ENCODE assay signal across 8 cellular contexts in the genomic region with DNA sequence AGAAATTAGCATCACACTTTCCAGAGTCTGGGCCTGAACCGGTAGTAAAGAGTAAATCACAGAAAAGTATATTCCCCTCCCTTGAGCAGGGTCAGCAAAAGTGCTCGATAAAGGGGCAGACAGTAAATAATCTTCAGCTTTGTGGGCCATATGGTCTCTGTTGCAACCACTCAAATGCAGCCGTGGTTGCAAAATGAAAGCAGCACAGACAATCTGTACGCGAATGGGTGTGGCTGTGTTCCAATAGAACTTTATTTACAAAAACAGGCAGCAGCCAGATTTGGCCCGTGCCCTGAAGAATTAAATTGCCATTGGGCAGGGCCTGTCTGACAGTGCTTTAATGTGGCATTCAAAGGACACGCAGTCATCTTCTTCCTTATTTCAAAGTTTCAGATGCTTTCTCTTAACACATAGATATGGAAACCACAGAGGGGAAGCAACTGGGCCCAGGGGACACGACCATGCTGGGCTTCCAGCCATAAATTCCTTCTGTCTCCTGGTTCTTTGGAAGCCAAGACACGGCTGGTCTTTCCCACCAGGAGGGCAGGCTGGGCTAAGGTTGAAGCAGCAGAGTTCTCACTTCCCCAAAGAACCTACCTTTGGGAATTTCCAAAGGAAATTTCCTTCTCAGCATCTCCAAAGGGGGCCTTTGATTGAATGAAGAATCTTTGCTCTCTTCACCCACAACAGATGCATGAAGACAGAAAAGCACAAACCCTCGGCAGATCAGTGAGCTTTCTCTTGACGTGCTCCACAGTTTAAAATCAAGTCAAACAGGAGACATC.
DNase-seq lines count a peak whose midpoint lies in the region; ATAC-seq, FAIRE-seq and TF ChIP-seq lines count a peak whose summit lies in the region.

No MANE protein-coding gene starts in this region.

- H3K4me1 ChIP-seq in HepG2 (ENCODE audit: insufficient read depth, low read length) = peaks cover 25% of the 10 kb centered on the region

- intact Hi-C loops in HepG2 (cut with micrococcal nuclease; ENCODE audit: unreplicated experiment) = no loop called here

- BruUV-seq in HepG2 (replicated peaks; lab: Mats Ljungman, UMichigan) = no TSS peak

- TF ChIP-seq POLR2A in HepG2 (IDR thresholded peaks at IDR 0.05; ENCODE audit: insufficient read depth in 1 of 2, low read depth in 2 of 2, low read length in 2 of 2) (no peak), H54 (IDR thresholded peaks at IDR 0.05; ENCODE audit: low read depth, low read length) (no peak)

- no peaks in the 10 kb centered on the region for H3K36me3 ChIP-seq in HepG2 (replicated peaks in 1 of 2; ENCODE audit: control insufficient read depth in 1 of 2, insufficient read depth in 2 of 2, low read length in 2 of 2)

- 13% methylated on average over 11 of the region's 11 CpGs for WGBS in HepG2 (ENCODE audit: low lambda C conversion rate)

- peaks cover 0 to 4% of the 10 kb centered on the region in 2 experiments; a peak in 1 of 5 replicates for H3K27me3 ChIP-seq in HepG2 (ENCODE audit: control insufficient read depth in 1 of 2, insufficient read depth in 2 of 2, low read length in 2 of 2)

- TF ChIP-seq EP300 in HepG2 (IDR thresholded peaks at IDR 0.05; ENCODE audit: low read depth in 2 of 2, low read length in 2 of 2) (no peak), HepG2 (CRISPR knock-in tag; IDR thresholded peaks at IDR 0.05; ENCODE audit: borderline replicate concordance) (no peak)

- no peak overlapping the region for H3K9ac ChIP-seq in HepG2 (ENCODE audit: insufficient read depth, low read depth, low read length)

- H2AFZ ChIP-seq in HepG2 (ENCODE audit: low read length) = no peak overlapping the region

- no peak overlapping the region for H3K4me3 ChIP-seq in HepG2 (replicated peaks in 1 of 3; ENCODE audit: insufficient read depth in 1 of 3, low read depth in 2 of 3, low read length in 3 of 3)

- TF ChIP-seq RAD21 in HepG2 (CRISPR knock-in tag; IDR thresholded peaks at IDR 0.05) = no peak

- POLR2A ChIA-PET in HepG2 (lab: Yijun Ruan, JAX) = no interaction called here

- H3K9me3 ChIP-seq in HepG2 (ENCODE audit: low read length) = no peaks in the 10 kb centered on the region

- FAIRE-seq in HepG2 (lab: Jason Lieb, UNC) = no peak
- no peak for FAIRE-seq in H54 (lab: Jason Lieb, UNC)

- TF ChIP-seq CTCF in HepG2 (CRISPR knock-in tag; IDR thresholded peaks at IDR 0.05) = no peak

- DNase-seq in NCI-H345 (lab: John Stamatoyannopoulos, UW) = peak; percentile 32
- no peak for DNase-seq in NCI-H345 treated with DMSO at 0.1 percent for 48 hours (lab: John Stamatoyannopoulos, UW; ENCODE audit: unreplicated experiment)
- DNase-seq in NAMALWA (ENCODE audit: low spot score) = peak; percentile 10
- no peak for DNase-seq in HepG2 (ENCODE audit: low spot score)
- DNase-seq in H54 (ENCODE audit: insufficient read length, low spot score) = no peak
- no peak for DNase-seq in middle frontal gyrus (ENCODE audit: extremely low spot score, low spot score)

- CTCF ChIA-PET in HepG2 (lab: Yijun Ruan, JAX; ENCODE audit: low intra/inter-chr PET ratio, low total read pairs) = no interaction called here

- no peaks in the 10 kb centered on the region for H3K79me2 ChIP-seq in HepG2 (ENCODE audit: insufficient read depth, low read length)

- in situ Hi-C loops in HepG2 (cut with HindIII; ENCODE audit: extremely low pct_ligation_motif_present, low pct_unique_long_range_greater_than_20kb) = no loop called here

- peak overlapping the region; percentile 37 for H3K4me2 ChIP-seq in HepG2 (ENCODE audit: low read depth, low read length)

- H4K20me1 ChIP-seq in HepG2 (ENCODE audit: insufficient read depth, low read length) = no peaks in the 10 kb centered on the region

- no peak for ATAC-seq in HepG2
- ATAC-seq in activated CD4-positive, CD25-positive, alpha-beta regulatory T cell treated with anti-CD3 and anti-CD28 coated beads, Interleukin-2, amount 50 U/mL, for 24 hours = no peak

- H3K27ac ChIP-seq in angular gyrus (ENCODE audit: low read depth, low read length) (peak overlapping the region; percentile 93), HepG2 (ENCODE audit: extremely low read length, insufficient read depth, low read length) (no peak overlapping the region)

TF ChIP-seq in HepG2, 621 proteins besides CTCF, POLR2A, EP300 and RAD21:
- TF ChIP-seq ZBTB40 (IDR thresholded peaks at IDR 0.05) = no peak
- TF ChIP-seq ZBTB40 (CRISPR knock-in tag; IDR thresholded peaks at IDR 0.05) = peak; percentile 97
- TF ChIP-seq BCL6 (CRISPR knock-in tag; IDR thresholded peaks at IDR 0.05) = no peak

Comparison
In these comparisons a context has a peak if more than half of its experiments do, and no peak if none do; other contexts are left out.
1. DNase-seq: peak in NCI-H345 (single experiment) and NAMALWA (single experiment); none in NCI-H345 treated with DMSO at 0.1 percent for 48 hours (single experiment), HepG2 (single experiment), H54 (single experiment) and middle frontal gyrus (single experiment).